ENCODE assay signal across 18 cellular contexts in the genomic region with DNA sequence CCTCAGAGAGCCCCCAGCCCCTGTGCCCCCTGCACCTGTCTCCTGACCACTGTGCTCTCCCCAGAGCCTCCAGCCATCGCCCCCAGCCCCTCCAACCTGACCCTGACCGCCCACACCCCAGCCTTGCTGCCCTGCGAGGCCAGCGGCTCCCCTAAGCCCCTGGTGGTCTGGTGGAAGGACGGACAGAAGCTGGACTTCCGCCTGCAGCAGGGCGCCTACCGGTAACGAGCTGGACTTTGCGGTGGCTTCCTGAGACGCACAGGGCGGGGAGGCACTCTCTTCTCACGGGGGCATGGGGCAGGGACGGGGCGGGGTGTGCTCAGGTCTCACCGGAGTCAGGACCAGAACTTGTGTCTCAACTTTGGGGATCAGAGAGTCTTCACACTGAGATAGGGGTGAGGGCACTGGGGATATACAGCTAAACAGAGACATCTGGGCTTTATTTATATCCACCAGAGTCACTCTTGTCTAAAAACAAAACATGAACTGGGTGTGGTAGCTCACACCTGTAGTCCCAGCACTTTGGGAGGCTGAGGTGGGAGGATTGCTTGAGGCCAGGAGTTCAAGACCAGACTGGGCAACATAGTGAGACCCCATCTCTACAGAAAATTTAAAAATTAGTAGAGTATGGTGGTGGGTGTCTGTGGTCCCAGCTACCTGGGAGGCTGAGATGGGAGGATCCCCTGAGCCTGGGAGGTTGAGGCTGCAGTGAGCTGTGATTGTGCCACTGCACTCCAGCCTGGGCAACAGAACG. TPM values are rescaled to one million over a fixed set of nuclear protein-coding genes. Genes with fewer than 3 reads are reported as not detected.
A peak's percentile ranks its signal among the peaks of the same experiment; 100 is the strongest.
DNase-seq lines count a peak whose midpoint lies in the region; ATAC-seq, FAIRE-seq and TF ChIP-seq lines count a peak whose summit lies in the region.
"Had no signal": no experiment of that assay in that cellular context is flagged by ENCODE, and none has a peak within 500 bp of the region (broad histone marks: within the 10 kb centered on the region; RNA-seq: fewer than 3 reads in every experiment).

No MANE protein-coding gene starts in this region.

- H3K27me3 ChIP-seq in K562 (ENCODE audit: control insufficient read depth in 2 of 2, insufficient read depth in 2 of 2, low read length in 2 of 2), result peaks cover 9 to 43% of the 10 kb centered on the region in 2 experiments
- H3K27me3 ChIP-seq in CD4-positive, alpha-beta memory T cell (ENCODE audit: insufficient read depth, low read length), result no peaks in the 10 kb centered on the region

- H3K36me3 ChIP-seq in HEK293 (ENCODE audit: control insufficient read depth in 2 of 2, insufficient read depth in 1 of 2, low read length in 2 of 2) (no peaks in the 10 kb centered on the region), K562 (ENCODE audit: control insufficient read depth, insufficient read depth, low read length) (no peaks in the 10 kb centered on the region), mucosa of descending colon (ENCODE audit: low read depth) (no peaks in the 10 kb centered on the region)
- no peaks in the 10 kb centered on the region for H3K36me3 ChIP-seq in CD4-positive, alpha-beta memory T cell (ENCODE audit: insufficient read depth, low read length)
- H3K36me3 ChIP-seq: HAP-1 had no signal

- BruUV-seq in K562 (replicated peaks; lab: Mats Ljungman, UMichigan), result no TSS peak

- CTCF ChIA-PET in HEK293 (lab: Yijun Ruan, JAX), result no interaction called here
- CTCF ChIA-PET in K562 (lab: Yijun Ruan, JAX; ENCODE audit: low intra/inter-chr PET ratio), result interaction anchor here (0.6 kb wide), 1 partner anchor 43 kb away, joined by 3 read pairs; no protein-coding TSS in a partner anchor
- CTCF ChIA-PET in CD4-positive, alpha-beta memory T cell (lab: Charles Lee; ENCODE audit: partially characterized antibody), result no interaction called here

- intact Hi-C loops in K562 (cut with micrococcal nuclease) (no loop called here), mucosa of descending colon (cut with DNase I, micrococcal nuclease) (loop anchor here in 1 of 2 donors (10.0 kb wide), 1 partner anchor 64 kb away; no protein-coding TSS in a partner anchor)
- intact Hi-C loops in CD4-positive, alpha-beta memory T cell (cut with micrococcal nuclease), result no loop called here

- peaks cover 1 to 2% of the 10 kb centered on the region in 2 donors for H3K27me3 Mint-ChIP-seq in CD4-positive, alpha-beta memory T cell
- H3K27me3 Mint-ChIP-seq: CD4-positive, CD25-positive, alpha-beta regulatory T cell had no signal

- H3K4me2 ChIP-seq in K562 (ENCODE audit: insufficient read depth, low read length), result no peak overlapping the region
- H3K4me2 ChIP-seq: GM23338 had no signal

- DNase-seq in K562 (ENCODE audit: extremely low read depth in 1 of 4, low spot score in 3 of 4), result no peak
- DNase-seq in mucosa of descending colon, result no peak
- DNase-seq in C1 segment of cervical spinal cord (lab: John Stamatoyannopoulos, UW), result no peak
- DNase-seq in CD4-positive, alpha-beta memory T cell, result no peak
- DNase-seq: CD4-positive, CD25-positive, alpha-beta regulatory T cell; CD8-positive, alpha-beta memory T cell; DMS 273 treated with DMSO at 0.1 percent for 48 hours; DMS79; EL; GDM1 had no signal

- no peaks in the 10 kb centered on the region for H3K9me3 ChIP-seq in HEK293 (ENCODE audit: control insufficient read depth, insufficient read depth, low read depth, low read length)
- H3K9me3 ChIP-seq in K562 (replicated peaks; ENCODE audit: control insufficient read depth, insufficient read depth, low read depth, low read length), result no peaks in the 10 kb centered on the region
- H3K9me3 ChIP-seq in mucosa of descending colon, result no peaks in the 10 kb centered on the region
- H3K9me3 ChIP-seq in CD4-positive, alpha-beta memory T cell (ENCODE audit: control insufficient read depth in 1 of 2, low read length in 2 of 2), result no peaks in the 10 kb centered on the region
- H3K9me3 ChIP-seq: HAP-1 had no signal

- POLR2A ChIA-PET in HEK293 (lab: Yijun Ruan, JAX), result interaction anchor here (0.6 to 1.1 kb wide), 2 partner anchors 25 to 34 kb away, joined by 3 to 10 read pairs; no protein-coding TSS in a partner anchor
- POLR2A ChIA-PET in K562 (lab: Yijun Ruan, JAX), result interaction anchor here (1.0 kb wide), 2 partner anchors 15 to 49 kb away, joined by 3 to 4 read pairs; no protein-coding TSS in a partner anchor
- POLR2A ChIA-PET in CD4-positive, alpha-beta memory T cell (lab: Charles Lee; ENCODE audit: partially characterized antibody), result no interaction called here

- no peak for FAIRE-seq in K562 (lab: Jason Lieb, UNC)
- FAIRE-seq: D721Med, GM12878 had no signal

- H3K9me3 Mint-ChIP-seq in CD4-positive, alpha-beta memory T cell, result no peaks in the 10 kb centered on the region
- H3K9me3 Mint-ChIP-seq: CD8-positive, alpha-beta memory T cell; GM23338 had no signal

- TF ChIP-seq POLR2A in K562 (conservative IDR thresholded peaks at IDR 0.05), result no peak

- no peak overlapping the region for H2AFZ ChIP-seq in K562 (ENCODE audit: low read depth, low read length)
- H2AFZ ChIP-seq: GM23338 had no signal

- ATAC-seq in K562 (no peak; the same call in 2 of the 3 replicates), mucosa of descending colon (peak; percentile 72), GM19023 (IDR thresholded peaks at IDR 0.05; ENCODE audit: unreplicated experiment) (no peak)
- ATAC-seq: GM12878, GM23338 had no signal

- no peaks in the 10 kb centered on the region for H3K36me3 Mint-ChIP-seq in CD4-positive, alpha-beta memory T cell
- H3K36me3 Mint-ChIP-seq: CD4-positive, CD25-positive, alpha-beta regulatory T cell; CD8-positive, alpha-beta memory T cell had no signal

- no peaks in the 10 kb centered on the region for H3K4me1 Mint-ChIP-seq in CD4-positive, alpha-beta memory T cell
- H3K4me1 Mint-ChIP-seq: CD4-positive, CD25-positive, alpha-beta regulatory T cell; CD8-positive, alpha-beta memory T cell; GM23338 had no signal

- H3K9ac ChIP-seq in K562 (ENCODE audit: insufficient read depth in 1 of 2, low read depth in 2 of 2, low read length in 2 of 2), result peak overlapping the region in 1 of 2 experiments; percentile 5; a peak in 1 of 4 replicates

- H3K4me3 ChIP-seq in HEK293 (ENCODE audit: low read depth, low read length), result no peak overlapping the region
- no peak overlapping the region for H3K4me3 ChIP-seq in K562
- H3K4me3 ChIP-seq in mucosa of descending colon, result no peak overlapping the region
- no peak overlapping the region for H3K4me3 ChIP-seq in CD4-positive, alpha-beta memory T cell (ENCODE audit: low read length in 2 of 2)
- H3K4me3 ChIP-seq: GM12878, GM23338, HAP-1 had no signal

- 1% methylated on average over 17 of the region's 17 CpGs for WGBS in K562 (ENCODE audit: insufficient coverage, low coverage, missing lambda C conversion rate)

- TF ChIP-seq CTCF in HEK293 (tag by site-specific recombination; IDR thresholded peaks at IDR 0.05) (no peak), K562 (IDR thresholded peaks at IDR 0.05 in 2 of 3, conservative IDR thresholded peaks at IDR 0.05 in 1 of 3; ENCODE audit: insufficient read depth in 2 of 3, low read depth in 1 of 3, low read length in 3 of 3) (no peak), mucosa of descending colon (IDR thresholded peaks at IDR 0.05) (no peak)

- no peaks in the 10 kb centered on the region for H3K4me1 ChIP-seq in HEK293 (ENCODE audit: control insufficient read depth, insufficient read depth, low read length)
- H3K4me1 ChIP-seq in K562 (replicated peaks in 1 of 2; ENCODE audit: control insufficient read depth in 2 of 2, insufficient read depth in 2 of 2, low read length in 2 of 2), result peaks cover 0 to 15% of the 10 kb centered on the region in 2 experiments; a peak in 2 of 5 replicates
- no peaks in the 10 kb centered on the region for H3K4me1 ChIP-seq in mucosa of descending colon (ENCODE audit: low read depth)
- no peaks in the 10 kb centered on the region for H3K4me1 ChIP-seq in CD4-positive, alpha-beta memory T cell (ENCODE audit: insufficient read depth, low read length)
- H3K4me1 ChIP-seq: HAP-1 had no signal

- no peaks in the 10 kb centered on the region for H3K79me2 ChIP-seq in K562 (ENCODE audit: control insufficient read depth, insufficient read depth, low read length)

- peaks cover under 1% of the 10 kb centered on the region; the same call in 1 of the 2 replicates for H4K20me1 ChIP-seq in K562 (replicated peaks; ENCODE audit: control insufficient read depth, insufficient read depth, low read length)

- in situ Hi-C loops in K562 (cut with MboI), result no loop called here

- no peaks in the 10 kb centered on the region for H3K9me1 ChIP-seq in K562 (ENCODE audit: control insufficient read depth, insufficient read depth, low read length)

- H3K27ac ChIP-seq in HEK293 (ENCODE audit: extremely low read depth, low read depth, low read length), result no peak overlapping the region
- H3K27ac ChIP-seq in K562 (ENCODE audit: extremely low read depth, low read depth, low read length), result no peak overlapping the region
- no peak overlapping the region for H3K27ac ChIP-seq in CD4-positive, alpha-beta memory T cell (ENCODE audit: low read depth, low read length)
- H3K27ac ChIP-seq: C4-2B had no signal

- H3K27ac Mint-ChIP-seq in CD4-positive, alpha-beta memory T cell, result no peak overlapping the region
- H3K27ac Mint-ChIP-seq: CD4-positive, CD25-positive, alpha-beta regulatory T cell; GM23338 had no signal

- H3K4me3 Mint-ChIP-seq in CD4-positive, alpha-beta memory T cell, result no peak overlapping the region
- H3K4me3 Mint-ChIP-seq: CD4-positive, CD25-positive, alpha-beta regulatory T cell; CD8-positive, alpha-beta memory T cell; GM23338 had no signal

- TF ChIP-seq EP300 in K562 (IDR thresholded peaks at IDR 0.05; ENCODE audit: low read length), result no peak

- TF ChIP-seq RAD21 in K562 (CRISPR knock-in tag; conservative IDR thresholded peaks at IDR 0.05 in 1 of 2, IDR thresholded peaks at IDR 0.05 in 1 of 2), result no peak

RNA-seq across cellular contexts. Expression of a gene that starts 46.1 kb away (rescaled TPM):
- total RNA-seq in K562 (2011; cell fraction: chromatin; rRNA removed; ENCODE audit: low replicate concordance), result 1.7 and 3.4 TPM in 2 replicates
- 2.6 and 4.0 TPM in 2 replicates for total RNA-seq in K562 (2011; cell fraction: nucleolus; rRNA removed)
- 1.6 and 2.4 TPM in 2 replicates for total RNA-seq in K562 (2011; cell fraction: nucleoplasm; rRNA removed)
- total RNA-seq in K562 (2014; rRNA removed), result 4.6 and 4.8 TPM in 2 replicates
- total RNA-seq in K562 (2014; rRNA removed; fragmentation: Illumina TruSeq; extraction: Trizol), result 2.2 and 4.2 TPM in 2 replicates
- total RNA-seq in K562 (2015; rRNA removed; fragmentation: Illumina TruSeq; extraction: Trizol), result 1.5 and 1.7 TPM in 2 replicates
- total RNA-seq in K562 (2021), result 3.7 TPM in 2 replicates
- polyA plus RNA-seq in K562 (2011; rRNA removed), result 2.9 and 4.7 TPM in 2 replicates
- polyA plus RNA-seq in K562 (2011; cell fraction: cytosol; rRNA removed), result 3.0 and 5.3 TPM in 2 replicates
- 1.8 and 3.1 TPM in 2 replicates for polyA plus RNA-seq in K562 (2011; cell fraction: nucleus; rRNA removed)
- 2.6 and 82.8 TPM in 2 replicates for polyA plus RNA-seq in K562 (2012)
- polyA plus RNA-seq in K562 (2014; fragmentation: Illumina TruSeq; extraction: Trizol), result 5.7 and 5.9 TPM in 2 replicates
- polyA plus RNA-seq in K562 (2014; fragmentation: Nextera tagmentation; extraction: Ambion mirVana), result 1 to 10 TPM; 1.7 to 3.6 TPM
- polyA plus RNA-seq in K562 (2014; rRNA removed), result 3.8 and 6.5 TPM in 2 replicates
- 1.8 and 4.5 TPM in 2 replicates for polyA minus RNA-seq in K562 (2011; rRNA and poly(A)+ RNA removed)
- polyA minus RNA-seq in K562 (2011; cell fraction: cytosol; rRNA and poly(A)+ RNA removed), result 13.4 and 14.5 TPM in 2 replicates
- 2.6 and 3.0 TPM in 2 replicates for polyA minus RNA-seq in K562 (2011; cell fraction: nucleus; rRNA and poly(A)+ RNA removed)
- 100 to 1,000 TPM; 221 to 410 (median 408) TPM for total RNA-seq in mucosa of descending colon
- not detected for total RNA-seq in CD4-positive, alpha-beta memory T cell
- not detected for polyA plus RNA-seq in CD4-positive, alpha-beta memory T cell
- total RNA-seq: A172; CD4-positive, CD25-positive, alpha-beta regulatory T cell had no signal
- polyA plus RNA-seq: CD4-positive, CD25-positive, alpha-beta regulatory T cell; CD8-positive, alpha-beta memory T cell had no signal

Comparison
In these comparisons a context has a peak if more than half of its experiments do, and no peak if none do; other contexts are left out.
1. RNA of a gene that starts 46.1 kb away (total RNA-seq): 221 to 410 TPM in mucosa of descending colon; 1.5 to 4.8 TPM in K562 and not detected in CD4-positive, alpha-beta memory T cell; every median in the first group is over 10 times any median in the second.